In the genomic region with DNA sequence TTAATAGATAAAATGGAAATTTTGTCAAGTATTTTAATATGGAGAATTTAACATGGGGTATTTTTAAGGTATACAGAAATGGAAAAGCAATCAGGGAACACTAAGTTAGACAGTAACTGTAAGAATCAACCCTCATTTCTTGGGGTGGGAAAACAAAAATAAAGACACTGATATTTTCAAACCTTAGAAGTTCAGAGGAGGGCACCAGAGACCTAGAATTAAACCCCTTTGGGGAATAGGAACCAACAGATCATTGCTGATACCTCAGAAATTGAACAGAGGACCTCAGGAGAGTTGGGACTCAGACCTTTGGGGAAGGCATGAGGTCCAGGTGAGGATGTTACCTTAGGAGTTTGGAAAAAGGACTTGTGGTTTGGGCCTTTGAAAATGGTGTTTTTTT, we compare ENCODE assay signal across 22 cellular contexts.
"Had no signal": no experiment of that assay in that cellular context is flagged by ENCODE, and none has a peak within 500 bp of the region (broad histone marks: within the 10 kb centered on the region; RNA-seq: fewer than 3 reads in every experiment).

No MANE protein-coding gene starts in this region.

- H3K4me1 Mint-ChIP-seq: activated naive CD4-positive, alpha-beta T cell treated with anti-CD3 and anti-CD28 coated beads, Interleukin-2, amount 10 ng/mL, durations not matched to agents 7 days and 5 days; activated naive CD8-positive, alpha-beta T cell treated with anti-CD3 and anti-CD28 coated beads for 36 hours had no signal

- ATAC-seq: activated CD4-positive, CD25-positive, alpha-beta regulatory T cell treated with anti-CD3 and anti-CD28 coated beads, Interleukin-2, amount 50 U/mL, for 24 hours had no signal

- DNase-seq: activated CD4-positive, alpha-beta T cell treated with anti-CD3 and anti-CD28 coated beads for 48 hours; activated CD4-positive, alpha-beta T cell treated with anti-CD3 and anti-CD28 coated beads, Interleukin-2, amount 50 U/mL, for 48 hours; activated CD8-positive, alpha-beta memory T cell treated with anti-CD3 and anti-CD28 coated beads for 24 hours; activated gamma-delta T cell treated with Interleukin-2 at 50 U/mL for 16 hours; activated naive CD4-positive, alpha-beta T cell treated with anti-CD3 and anti-CD28 coated beads, Interleukin-2, amount 10 ng/mL, durations not matched to agents 7 days and 5 days; activated naive CD8-positive, alpha-beta T cell treated with anti-CD3 and anti-CD28 coated beads for 36 hours; activated T-cell treated with anti-CD3 and anti-CD28 coated beads for 4 hours; activated T-cell treated with anti-CD3 and anti-CD28 coated beads, Interleukin-2, amount 50 U/mL, for 48 hours; caudate nucleus; Kasumi-1; KBM-7; NCI-H1092; NCI-H1417 treated with DMSO at 0.1 percent for 48 hours; NCI-H1694; NCI-H2029 treated with DMSO at 0.1 percent for 48 hours; NCI-H510A treated with DMSO at 0.1 percent for 48 hours; NCI-H69; NK-92 treated with Interleukin-12 subunit alpha and Interleukin-12 subunit beta, amount 100 ng/mL, for 24 hours; SHP77 treated with DMSO at 0.1 percent for 48 hours had no signal

- H3K36me3 Mint-ChIP-seq: activated naive CD4-positive, alpha-beta T cell treated with anti-CD3 and anti-CD28 coated beads, Interleukin-2, amount 10 ng/mL, durations not matched to agents 7 days and 5 days; activated naive CD8-positive, alpha-beta T cell treated with anti-CD3 and anti-CD28 coated beads for 36 hours had no signal

- H3K4me3 Mint-ChIP-seq: activated naive CD4-positive, alpha-beta T cell treated with anti-CD3 and anti-CD28 coated beads, Interleukin-2, amount 10 ng/mL, durations not matched to agents 7 days and 5 days; activated naive CD8-positive, alpha-beta T cell treated with anti-CD3 and anti-CD28 coated beads for 36 hours; T-helper 1 cell treated with Interleukin-12 subunit alpha and Interleukin-12 subunit beta and Interleukin-4 antibody, amounts not matched to agents 30 μg/mL and 1 μg/mL, for 36 hours had no signal

- H3K9me3 Mint-ChIP-seq: activated naive CD4-positive, alpha-beta T cell treated with anti-CD3 and anti-CD28 coated beads, Interleukin-2, amount 10 ng/mL, durations not matched to agents 7 days and 5 days; activated naive CD8-positive, alpha-beta T cell treated with anti-CD3 and anti-CD28 coated beads for 36 hours; activated T-helper 2 cell treated with anti-CD3 and anti-CD28 coated beads, Interferon-gamma antibody, Interleukin-2, Interleukin-4, amounts not matched to agents 10 μg/mL and 5 μg/mL and 100 μg/mL, durations not matched to agents 14 hours and 24 hours and 36 hours; T-helper 1 cell treated with Interleukin-12 subunit alpha and Interleukin-12 subunit beta and Interleukin-4 antibody, amounts not matched to agents 30 μg/mL and 1 μg/mL, for 36 hours had no signal

- H3K27me3 Mint-ChIP-seq: activated naive CD4-positive, alpha-beta T cell treated with anti-CD3 and anti-CD28 coated beads, Interleukin-2, amount 10 ng/mL, durations not matched to agents 7 days and 5 days; activated naive CD8-positive, alpha-beta T cell treated with anti-CD3 and anti-CD28 coated beads for 36 hours had no signal

- H3K27ac Mint-ChIP-seq: activated naive CD4-positive, alpha-beta T cell treated with anti-CD3 and anti-CD28 coated beads, Interleukin-2, amount 10 ng/mL, durations not matched to agents 7 days and 5 days; activated naive CD8-positive, alpha-beta T cell treated with anti-CD3 and anti-CD28 coated beads for 36 hours; activated T-helper 2 cell treated with anti-CD3 and anti-CD28 coated beads, Interferon-gamma antibody, Interleukin-2, Interleukin-4, amounts not matched to agents 10 μg/mL and 5 μg/mL and 100 μg/mL, durations not matched to agents 14 hours and 24 hours and 36 hours; T-helper 1 cell treated with Interleukin-12 subunit alpha and Interleukin-12 subunit beta and Interleukin-4 antibody, amounts not matched to agents 30 μg/mL and 1 μg/mL, for 36 hours had no signal
